Comparison of ENCODE assay signal across 8 cellular contexts in the genomic region with DNA sequence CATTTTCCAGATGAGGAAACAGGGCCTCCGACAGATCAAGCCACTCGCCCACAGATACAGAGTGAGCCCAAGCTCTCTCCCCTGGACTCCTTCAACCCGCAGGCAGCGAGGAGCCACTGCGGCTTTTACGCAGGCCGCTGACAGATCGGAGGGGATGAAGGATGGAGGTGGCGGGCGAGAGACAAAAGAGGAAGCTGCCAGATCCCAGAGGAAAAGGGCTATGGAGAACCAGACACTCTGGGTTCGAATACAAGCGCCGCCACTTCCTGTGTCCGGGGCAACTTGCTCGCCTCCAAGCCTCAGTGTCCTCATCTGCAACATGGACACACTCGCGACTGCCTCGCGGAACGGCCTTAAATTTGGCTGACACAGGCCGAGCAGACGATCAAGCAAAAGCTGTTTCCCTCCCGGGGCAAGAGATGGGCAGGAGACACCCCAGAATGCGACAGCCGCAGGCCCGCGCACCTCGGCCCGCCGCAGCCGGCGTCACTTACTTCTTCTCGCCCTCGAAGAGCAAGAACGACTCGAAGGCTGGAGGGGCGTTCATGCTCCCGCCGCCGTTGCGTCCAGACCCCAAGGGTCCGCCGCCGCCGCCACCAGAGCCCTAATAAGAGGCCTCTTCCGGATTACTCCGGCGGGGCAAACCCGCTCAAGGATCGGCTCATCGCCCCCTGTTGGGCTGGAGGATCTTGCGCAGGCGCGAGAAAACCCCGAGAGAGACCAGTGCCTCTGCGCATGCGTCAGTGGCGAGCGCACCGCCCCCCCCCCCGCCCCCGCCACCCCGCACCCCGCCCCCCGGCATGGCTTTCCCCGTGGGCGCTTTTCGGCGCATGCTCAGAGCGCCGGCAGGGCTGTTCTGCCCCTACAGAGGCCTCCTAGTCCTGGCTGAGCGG. TPM values are rescaled to one million over a fixed set of nuclear protein-coding genes. Genes with fewer than 3 reads are reported as not detected.
A peak's percentile ranks its signal among the peaks of the same experiment; 100 is the strongest.
DNase-seq lines count a peak whose midpoint lies in the region; ATAC-seq and TF ChIP-seq lines count a peak whose summit lies in the region.
"Not testable (repeated sequence)": the region's sequence is repeated elsewhere in the genome, so short reads cannot be mapped to it uniquely, and the experiment has no call there.

A gene (minus strand): TSS at position 609 of the 893 bp plus-strand sequence. CDS start 62 bp downstream, at position 547.

- H3K27me3 ChIP-seq in CD4-positive, alpha-beta T cell (ENCODE audit: control insufficient read depth, insufficient read depth, low read length): not testable (repeated sequence)

- H3K27ac Mint-ChIP-seq in CD4-positive, alpha-beta T cell: peak within 1 kb of the TSS; percentile 90
- H3K27ac Mint-ChIP-seq in nephron: not testable (repeated sequence)

- CTCF ChIA-PET in CD4-positive, alpha-beta T cell (lab: Charles Lee): not testable (repeated sequence)

- intact Hi-C loops in CD4-positive, alpha-beta T cell (cut with DNase I, micrococcal nuclease): not testable (repeated sequence)

- H3K27me3 Mint-ChIP-seq in CD4-positive, alpha-beta T cell; nephron (ENCODE audit: low read depth): not testable (repeated sequence)

- H3K27ac ChIP-seq in CD4-positive, alpha-beta T cell (ENCODE audit: low read depth, low read length): not testable (repeated sequence)

- peak; percentile 89 for ATAC-seq in CD4-positive, alpha-beta T cell (ENCODE audit: poor library complexity)
- ATAC-seq in GM21360 (IDR thresholded peaks at IDR 0.05; ENCODE audit: unreplicated experiment) (peak; percentile 85), HG03280 (IDR thresholded peaks at IDR 0.05; ENCODE audit: unreplicated experiment) (peak; percentile 82), SK-N-SH treated with all-trans-retinoic acid at 6 μM for 48 hours (peak; percentile 84)

- DNase-seq in CD4-positive, alpha-beta T cell: peak; percentile 81 to 98 (median 90)
- peak; percentile 98 for DNase-seq in activated gamma-delta T cell treated with anti-CD3 and anti-CD28 coated beads, Interleukin-2, amount 50 U/mL, for 16 hours (ENCODE audit: low read depth)
- peak; percentile 83 for DNase-seq in fibroblast of the conjunctiva (ENCODE audit: low read depth)
- DNase-seq in stimulated activated CD8-positive, alpha-beta memory T cell treated with anti-CD3 and anti-CD28 coated beads, Interleukin-15, amount 100 ng/mL, for 24 hours (ENCODE audit: low read depth): peak; percentile 71

- not testable (repeated sequence) for H3K9me3 Mint-ChIP-seq in CD4-positive, alpha-beta T cell; nephron

- peak within 1 kb of the TSS; percentile 92 for H3K4me3 Mint-ChIP-seq in CD4-positive, alpha-beta T cell
- peak within 1 kb of the TSS; percentile 84 to 87 (median 87) for H3K4me3 Mint-ChIP-seq in nephron

- peak; percentile 58 for TF ChIP-seq CTCF in CD4-positive, alpha-beta T cell (IDR thresholded peaks at IDR 0.05)
- peak in 2 of 3 experiments; percentile 17 to 24 for TF ChIP-seq CTCF in nephron (IDR thresholded peaks at IDR 0.05; ENCODE audit: unreplicated experiment in 3 of 3)

- not testable (repeated sequence) for H3K4me1 Mint-ChIP-seq in CD4-positive, alpha-beta T cell (ENCODE audit: low read depth); nephron

- H3K9me3 ChIP-seq in CD4-positive, alpha-beta T cell (ENCODE audit: control insufficient read depth, low read length): not testable (repeated sequence)

- not testable (repeated sequence) for H3K36me3 Mint-ChIP-seq in CD4-positive, alpha-beta T cell (ENCODE audit: low read depth); nephron (ENCODE audit: low read depth)

- POLR2A ChIA-PET in CD4-positive, alpha-beta T cell (lab: Charles Lee): not testable (repeated sequence)

RNA-seq across cellular contexts. Expression of the gene that starts here (rescaled TPM):
- 10 to 100 TPM; 35.8 to 39.7 TPM for total RNA-seq in CD4-positive, alpha-beta T cell
